In genomic region chr17:1078831-1079561, GRCh38 we compare ENCODE assay signal across 17 cellular contexts.
DNase-seq lines count a peak whose midpoint lies in the region; ATAC-seq, FAIRE-seq and TF ChIP-seq lines count a peak whose summit lies in the region.
"Had no signal": no experiment of that assay in that cellular context is flagged by ENCODE, and none has a peak within 500 bp of the region (broad histone marks: within the 10 kb centered on the region; RNA-seq: fewer than 3 reads in every experiment).

No MANE protein-coding gene starts in this region.

- peaks cover 5 to 61% of the 10 kb centered on the region in 2 experiments; a peak in 2 of 5 replicates for H3K27me3 ChIP-seq in K562 (ENCODE audit: control insufficient read depth in 2 of 2, insufficient read depth in 2 of 2, low read length in 2 of 2)
- H3K27me3 ChIP-seq: gastroesophageal sphincter had no signal

- intact Hi-C loops in K562 (cut with micrococcal nuclease), result no loop called here
- intact Hi-C loops in activated CD8-positive, alpha-beta T cell treated with anti-CD3 and anti-CD28 coated beads for 36 hours (cut with micrococcal nuclease), result no loop called here

- H3K9me3 ChIP-seq in K562 (replicated peaks; ENCODE audit: control insufficient read depth, insufficient read depth, low read depth, low read length), result no peaks in the 10 kb centered on the region
- H3K9me3 ChIP-seq: gastroesophageal sphincter had no signal

- H3K36me3 ChIP-seq in K562 (ENCODE audit: control insufficient read depth, insufficient read depth, low read length), result no peaks in the 10 kb centered on the region

- no peaks in the 10 kb centered on the region for H3K27me3 Mint-ChIP-seq in activated CD8-positive, alpha-beta T cell treated with anti-CD3 and anti-CD28 coated beads for 36 hours
- H3K27me3 Mint-ChIP-seq: memory B cell, progenitor cell of endocrine pancreas had no signal

- H3K4me1 Mint-ChIP-seq in activated CD8-positive, alpha-beta T cell treated with anti-CD3 and anti-CD28 coated beads for 36 hours (ENCODE audit: low read depth), result no peaks in the 10 kb centered on the region
- H3K4me1 Mint-ChIP-seq: memory B cell had no signal

- peak; percentile 18 for DNase-seq in DMS153 treated with DMSO at 0.1 percent for 48 hours (lab: John Stamatoyannopoulos, UW; ENCODE audit: unreplicated experiment)
- peak; percentile 48 for DNase-seq in NCI-H1694 (lab: John Stamatoyannopoulos, UW)
- no peak for DNase-seq in K562 (ENCODE audit: extremely low read depth in 1 of 4, low spot score in 3 of 4)
- peak; percentile 78 for DNase-seq in iPS-NIHi11 (ENCODE audit: low spot score)
- DNase-seq in activated CD8-positive, alpha-beta T cell treated with anti-CD3 and anti-CD28 coated beads for 36 hours, result no peak
- DNase-seq: effector CD4-positive, alpha-beta T cell; NCI-H1436; stimulated activated naive CD4-positive, alpha-beta T cell treated with Interleukin-2 at 50 U/mL for 16 hours had no signal

- H3K4me2 ChIP-seq in K562 (ENCODE audit: insufficient read depth, low read length), result no peak overlapping the region

- TF ChIP-seq RAD21 in K562 (CRISPR knock-in tag; conservative IDR thresholded peaks at IDR 0.05 in 1 of 2, IDR thresholded peaks at IDR 0.05 in 1 of 2), result no peak

- CTCF ChIA-PET in K562 (lab: Yijun Ruan, JAX; ENCODE audit: low intra/inter-chr PET ratio), result no interaction called here
- CTCF ChIA-PET in activated CD8-positive, alpha-beta T cell treated with anti-CD3 and anti-CD28 coated beads for 36 hours (lab: Charles Lee), result no interaction called here

- BruUV-seq in K562 (replicated peaks; lab: Mats Ljungman, UMichigan), result no TSS peak

- no peak overlapping the region for H3K4me3 ChIP-seq in K562
- H3K4me3 ChIP-seq: gastroesophageal sphincter had no signal

- FAIRE-seq in K562 (lab: Jason Lieb, UNC), result no peak
- FAIRE-seq: G401.6, RCC 7860, TTC549 had no signal

- no peaks in the 10 kb centered on the region for H3K9me1 ChIP-seq in K562 (ENCODE audit: control insufficient read depth, insufficient read depth, low read length)

- no peak overlapping the region for H3K27ac ChIP-seq in K562 (ENCODE audit: extremely low read depth, low read depth, low read length)

- peaks cover 6% of the 10 kb centered on the region for H3K36me3 Mint-ChIP-seq in activated CD8-positive, alpha-beta T cell treated with anti-CD3 and anti-CD28 coated beads for 36 hours (ENCODE audit: low read depth)

- no peak overlapping the region for H2AFZ ChIP-seq in K562 (ENCODE audit: low read depth, low read length)

- H3K4me3 Mint-ChIP-seq in activated CD8-positive, alpha-beta T cell treated with anti-CD3 and anti-CD28 coated beads for 36 hours, result no peak overlapping the region
- H3K4me3 Mint-ChIP-seq: memory B cell had no signal

- no peak for TF ChIP-seq POLR2A in K562 (conservative IDR thresholded peaks at IDR 0.05)

- TF ChIP-seq EP300 in K562 (IDR thresholded peaks at IDR 0.05; ENCODE audit: low read length), result no peak

- H3K9me3 Mint-ChIP-seq in activated CD8-positive, alpha-beta T cell treated with anti-CD3 and anti-CD28 coated beads for 36 hours, result no peaks in the 10 kb centered on the region
- H3K9me3 Mint-ChIP-seq: memory B cell had no signal

- H3K9ac ChIP-seq in K562 (ENCODE audit: insufficient read depth in 1 of 2, low read depth in 2 of 2, low read length in 2 of 2), result no peak overlapping the region

- 9% methylated on average over 9 of the region's 43 CpGs for WGBS in K562 (ENCODE audit: insufficient coverage, low coverage, missing lambda C conversion rate)

- no peak overlapping the region for H3K27ac Mint-ChIP-seq in activated CD8-positive, alpha-beta T cell treated with anti-CD3 and anti-CD28 coated beads for 36 hours
- H3K27ac Mint-ChIP-seq: memory B cell had no signal

- no peak for ATAC-seq in K562
- ATAC-seq in HG03442 (IDR thresholded peaks at IDR 0.05; ENCODE audit: unreplicated experiment), result no peak
- no peak for ATAC-seq in HG02798 (IDR thresholded peaks at IDR 0.05; ENCODE audit: poor library complexity, unreplicated experiment)
- no peak for ATAC-seq in activated CD8-positive, alpha-beta T cell treated with anti-CD3 and anti-CD28 coated beads for 36 hours
- no peak for ATAC-seq in GM21515 (IDR thresholded peaks at IDR 0.05; ENCODE audit: unreplicated experiment)
- ATAC-seq: gastroesophageal sphincter had no signal

- POLR2A ChIA-PET in K562 (lab: Yijun Ruan, JAX), result no interaction called here
- POLR2A ChIA-PET in activated CD8-positive, alpha-beta T cell treated with anti-CD3 and anti-CD28 coated beads for 36 hours (lab: Charles Lee), result no interaction called here

- no peaks in the 10 kb centered on the region; the same call in 1 of the 2 replicates for H4K20me1 ChIP-seq in K562 (replicated peaks; ENCODE audit: control insufficient read depth, insufficient read depth, low read length)

- H3K4me1 ChIP-seq in K562 (replicated peaks in 1 of 2; ENCODE audit: control insufficient read depth in 2 of 2, insufficient read depth in 2 of 2, low read length in 2 of 2), result peaks cover 0 to 7% of the 10 kb centered on the region in 2 experiments; a peak in 2 of 5 replicates

- in situ Hi-C loops in K562 (cut with MboI), result no loop called here

- no peak for TF ChIP-seq CTCF in K562 (IDR thresholded peaks at IDR 0.05 in 2 of 3, conservative IDR thresholded peaks at IDR 0.05 in 1 of 3; ENCODE audit: insufficient read depth in 2 of 3, low read depth in 1 of 3, low read length in 3 of 3)
- TF ChIP-seq CTCF in activated CD8-positive, alpha-beta T cell treated with anti-CD3 and anti-CD28 coated beads for 36 hours (IDR thresholded peaks at IDR 0.05), result no peak

- H3K79me2 ChIP-seq in K562 (ENCODE audit: control insufficient read depth, insufficient read depth, low read length), result no peaks in the 10 kb centered on the region

TF ChIP-seq in K562, 482 proteins besides CTCF, POLR2A, EP300 and RAD21:
- TF ChIP-seq SPI1 (IDR thresholded peaks at IDR 0.05; ENCODE audit: borderline replicate concordance, low read depth, low read length) (no peak), ZNF263 (CRISPR knock-in tag; IDR thresholded peaks at IDR 0.05; ENCODE audit: borderline replicate concordance) (peak; percentile 60; the same call in 1 of the 2 replicates)

Comparison
In these comparisons a context has a peak if more than half of its experiments do, and no peak if none do; other contexts are left out.
1. DNase-seq: peak in DMS153 treated with DMSO at 0.1 percent for 48 hours (single experiment), NCI-H1694 (single experiment) and iPS-NIHi11 (single experiment); none in K562 (0 of 4) and activated CD8-positive, alpha-beta T cell treated with anti-CD3 and anti-CD28 coated beads for 36 hours (single experiment).